Comparison of ENCODE assay signal across 15 cellular contexts in the genomic region with DNA sequence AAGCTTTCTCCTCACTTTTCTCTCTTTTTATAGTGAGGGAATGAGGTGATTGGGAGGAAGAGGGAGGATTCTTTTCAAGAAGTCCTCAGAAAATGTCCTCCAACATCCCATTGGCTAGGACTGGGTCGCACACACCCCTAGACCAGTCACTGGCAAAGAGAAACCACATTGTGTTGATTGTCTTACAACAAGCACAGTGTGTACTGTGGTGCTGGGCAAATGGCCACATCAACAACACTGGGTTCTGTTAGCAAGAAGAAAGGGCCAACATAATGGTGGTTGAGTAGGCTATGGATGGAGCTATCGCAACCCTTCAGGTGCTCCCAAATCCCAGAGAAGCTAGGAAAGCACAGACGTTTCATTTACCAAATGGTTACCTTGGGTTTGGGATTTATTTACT. TPM values are rescaled to one million over a fixed set of nuclear protein-coding genes. Genes with fewer than 3 reads are reported as not detected.
DNase-seq lines count a peak whose midpoint lies in the region; ATAC-seq and TF ChIP-seq lines count a peak whose summit lies in the region.
"Had no signal": no experiment of that assay in that cellular context is flagged by ENCODE, and none has a peak within 500 bp of the region (broad histone marks: within the 10 kb centered on the region; RNA-seq: fewer than 3 reads in every experiment).

No MANE protein-coding gene starts in this region.

- no peak for TF ChIP-seq CTCF in GM23338 (conservative IDR thresholded peaks at IDR 0.05; ENCODE audit: low read depth in 2 of 2)

- H3K27ac Mint-ChIP-seq in GM23338 (no peak overlapping the region), T-cell (no peak overlapping the region)
- H3K27ac Mint-ChIP-seq: B cell; CD4-positive, alpha-beta T cell; IgD-negative memory B cell had no signal

- H3K79me2 ChIP-seq in GM23338 (replicated peaks; ENCODE audit: insufficient read depth): no peaks in the 10 kb centered on the region

- H4K20me1 ChIP-seq in GM23338 (replicated peaks; ENCODE audit: insufficient read depth): no peaks in the 10 kb centered on the region

- H3K4me3 ChIP-seq in GM23338: no peak overlapping the region
- H3K4me3 ChIP-seq: HAP-1 had no signal

- H3K27me3 ChIP-seq in GM23338 (ENCODE audit: insufficient read depth): no peaks in the 10 kb centered on the region

- H3F3A ChIP-seq in GM23338 (replicated peaks; ENCODE audit: low read depth): no peaks in the 10 kb centered on the region

- no peak for ATAC-seq in GM23338
- ATAC-seq in T-cell (replicated peaks in 1 of 4): no peak
- ATAC-seq in HG02623 (IDR thresholded peaks at IDR 0.05; ENCODE audit: unreplicated experiment): no peak

- no peaks in the 10 kb centered on the region for H3K36me3 ChIP-seq in GM23338 (ENCODE audit: insufficient read depth)
- H3K36me3 ChIP-seq: HAP-1 had no signal

- CTCF ChIA-PET in T-cell (lab: Charles Lee): interaction anchor here in 1 of 2 donors (0.6 kb wide), 1 partner anchor 33 kb away, joined by 4 read pairs; no protein-coding TSS in a partner anchor

- H3K27me3 Mint-ChIP-seq in GM23338 (ENCODE audit: insufficient read depth, low read depth, poor library complexity) (peaks cover 3% of the 10 kb centered on the region), T-cell (peaks cover 5 to 8% of the 10 kb centered on the region in 2 donors)
- H3K27me3 Mint-ChIP-seq: CD4-positive, alpha-beta T cell had no signal

- H3K9me3 Mint-ChIP-seq in GM23338: no peaks in the 10 kb centered on the region
- no peaks in the 10 kb centered on the region for H3K9me3 Mint-ChIP-seq in T-cell
- H3K9me3 Mint-ChIP-seq: CD4-positive, alpha-beta T cell; IgD-negative memory B cell had no signal

- H3K4me1 ChIP-seq in GM23338 (ENCODE audit: insufficient read depth): no peaks in the 10 kb centered on the region
- H3K4me1 ChIP-seq: HAP-1 had no signal

- H3K4me1 Mint-ChIP-seq in GM23338: peaks cover 10% of the 10 kb centered on the region
- no peaks in the 10 kb centered on the region for H3K4me1 Mint-ChIP-seq in T-cell
- H3K4me1 Mint-ChIP-seq: B cell, IgD-negative memory B cell had no signal

- no peak overlapping the region for H3K27ac ChIP-seq in GM23338 (ENCODE audit: low read depth)

- H2AFZ ChIP-seq in GM23338: peak overlapping the region; percentile 66; the same call in 1 of the 2 replicates

- H3K4me3 Mint-ChIP-seq in GM23338: no peak overlapping the region
- H3K4me3 Mint-ChIP-seq in T-cell: no peak overlapping the region
- H3K4me3 Mint-ChIP-seq: B cell; CD4-positive, alpha-beta T cell had no signal

- no peaks in the 10 kb centered on the region for H3K36me3 Mint-ChIP-seq in GM23338 (ENCODE audit: low read depth)
- H3K36me3 Mint-ChIP-seq in T-cell: no peaks in the 10 kb centered on the region
- H3K36me3 Mint-ChIP-seq: IgD-negative memory B cell had no signal

- H3K4me2 ChIP-seq in GM23338: no peak overlapping the region

- H3K9me2 ChIP-seq in GM23338 (ENCODE audit: insufficient read depth): no peaks in the 10 kb centered on the region

- DNase-seq in GM23338 (ENCODE audit: low spot score) (no peak), inferior parietal cortex (ENCODE audit: extremely low spot score) (peak; percentile 53), putamen (ENCODE audit: low spot score) (peak; percentile 34), T-cell (no peak), SKM-1 treated with dmso at 0.1 percent for 144 hours (lab: John Stamatoyannopoulos, UW; ENCODE audit: unreplicated experiment) (no peak), NCI-H1930 (lab: John Stamatoyannopoulos, UW) (no peak)
- DNase-seq: ACHN; Calu3; CD4-positive, alpha-beta T cell; DMS 273 treated with DMSO at 0.1 percent for 48 hours; DMS79 had no signal

- POLR2A ChIA-PET in T-cell (lab: Charles Lee): no interaction called here

TF ChIP-seq in GM23338, 12 proteins besides CTCF, POLR2A, EP300 and RAD21:
- TF ChIP-seq NANOG (IDR thresholded peaks at IDR 0.05; ENCODE audit: borderline replicate concordance) (no peak), ZNF462 (CRISPR knock-in tag; IDR thresholded peaks at IDR 0.05) (no peak), ZNF331 (CRISPR knock-in tag; IDR thresholded peaks at IDR 0.05; ENCODE audit: low read depth) (no peak), EZH2 (IDR thresholded peaks at IDR 0.05; ENCODE audit: low read depth, unreplicated experiment) (no peak), ETS1 (IDR thresholded peaks at IDR 0.05) (no peak), STAT1 (IDR thresholded peaks at IDR 0.05; ENCODE audit: unreplicated experiment) (no peak)

RNA-seq across cellular contexts. Expression of gene PTPN4, which starts 18.7 kb away (rescaled TPM):
- 89.4 and 90.4 TPM in 2 replicates for total RNA-seq in GM23338 (2014; rRNA removed; shearing (Covaris generic))
- polyA plus RNA-seq in GM23338 (2016; fragmentation: Nextera tagmentation; extraction: Ambion mirVana): 25.1 and 41.6 TPM in 2 replicates
- 100 to 1,000 TPM; 105 to 134 (median 126) TPM for total RNA-seq in T-cell

Comparison
In these comparisons a context has a peak if more than half of its experiments do, and no peak if none do; other contexts are left out.
1. DNase-seq: peak in inferior parietal cortex (single experiment) and putamen (single experiment); none in GM23338 (single experiment), T-cell (0 of 34), SKM-1 treated with dmso at 0.1 percent for 144 hours (single experiment) and NCI-H1930 (0 of 2).